Comparison of ENCODE assay signal across 8 cellular contexts in the genomic region with DNA sequence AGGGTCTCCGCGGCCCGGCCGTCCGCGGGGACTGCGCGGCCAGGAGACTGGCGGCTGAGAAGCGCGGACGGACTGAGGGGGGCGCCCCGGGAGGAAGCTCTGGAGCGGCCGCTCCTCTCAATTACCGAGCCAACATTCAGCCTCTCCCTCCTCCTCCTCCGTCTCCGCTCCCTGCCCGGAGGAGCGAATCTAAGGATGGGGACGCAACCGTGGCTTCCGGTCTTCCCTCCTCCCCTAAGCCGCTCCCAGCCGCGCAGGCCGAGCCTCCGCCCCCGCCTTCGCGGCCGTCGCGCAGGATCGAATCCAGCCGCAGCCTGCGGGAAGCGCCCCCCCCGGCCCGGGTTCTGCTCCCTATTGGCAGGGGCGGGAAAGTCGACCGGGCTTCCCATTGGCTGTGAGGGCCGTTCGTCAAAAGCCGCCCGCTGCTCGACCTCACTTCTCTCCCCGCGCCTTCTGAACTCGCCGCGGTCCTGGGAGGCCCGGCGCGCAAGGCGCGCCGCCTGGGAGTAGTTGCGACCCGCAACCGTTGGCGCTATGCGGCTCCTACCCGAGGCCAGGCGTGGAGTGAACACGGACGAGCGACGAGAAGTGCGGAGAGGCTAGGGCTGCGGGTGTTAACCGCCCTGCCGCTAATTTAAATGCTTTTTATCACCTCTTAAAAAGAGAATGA. TPM values are rescaled to one million over a fixed set of nuclear protein-coding genes. Genes with fewer than 3 reads are reported as not detected.
DNase-seq lines count a peak whose midpoint lies in the region; FAIRE-seq and TF ChIP-seq lines count a peak whose summit lies in the region.

A gene (minus strand): TSS at position 197 of the 670 bp plus-strand sequence. CDS start 302 bp downstream, outside the sequence.

- H3K4me3 ChIP-seq in HEK293 (ENCODE audit: low read depth, low read length) (peak within 1 kb of the TSS; percentile 87), SK-N-SH (ENCODE audit: low read depth in 2 of 2, low read length in 1 of 2) (peak within 1 kb of the TSS; percentile 90 to 94), neuronal stem cell (ENCODE audit: low read length in 2 of 2) (peak within 1 kb of the TSS; percentile 79 to 100), subcutaneous abdominal adipose tissue (ENCODE audit: low read depth in 1 of 5, low read length in 5 of 5) (peak within 1 kb of the TSS; percentile 80 to 94 (median 88))

- H3K9me2 ChIP-seq in SK-N-SH = no peaks in the 10 kb centered on the region

- H3K27ac Mint-ChIP-seq in activated naive CD4-positive, alpha-beta T cell treated with anti-CD3 and anti-CD28 coated beads, Interleukin-2, amount 10 ng/mL, durations not matched to agents 7 days and 5 days = peak within 1 kb of the TSS; percentile 96

- no peak for TF ChIP-seq RAD21 in SK-N-SH (IDR thresholded peaks at IDR 0.05; ENCODE audit: low read length)

- peak within 1 kb of the TSS; percentile 48 for H2BK12ac ChIP-seq in neuronal stem cell (ENCODE audit: low read length)

- H2BK15ac ChIP-seq in neuronal stem cell (ENCODE audit: low read length) = peak within 1 kb of the TSS; percentile 97

- POLR2A ChIA-PET in HEK293 (lab: Yijun Ruan, JAX) (interaction anchor here (0.7 to 3.9 kb wide), 9 partner anchors 12 to 526 kb away, joined by 3 to 71 read pairs (median 5); a partner anchor contains a TSS), SK-N-SH (lab: Yijun Ruan, JAX) (interaction anchor here (0.6 to 8.2 kb wide), 6 partner anchors 10 to 678 kb away, joined by 3 to 65 read pairs (median 3); a partner anchor contains a TSS)

- peak within 1 kb of the TSS; percentile 78 for H4K91ac ChIP-seq in neuronal stem cell (ENCODE audit: low read depth, low read length, poor library complexity)

- H2BK5ac ChIP-seq in neuronal stem cell (ENCODE audit: low read length) = peak within 1 kb of the TSS; percentile 96

- H3F3A ChIP-seq in SK-N-SH (replicated peaks; ENCODE audit: insufficient read depth) = peaks cover 16% of the 10 kb centered on the region

- FAIRE-seq in frontal cortex (lab: Jason Lieb, UNC) = no peak

- peak within 1 kb of the TSS; percentile 48 for H3K4ac ChIP-seq in neuronal stem cell (ENCODE audit: low read length)

- in situ Hi-C loops in G401 (cut with HindIII; ENCODE audit: low sequenced_read_pairs) = no loop called here

- H3K27me3 ChIP-seq in SK-N-SH (ENCODE audit: insufficient read depth) (no peaks in the 10 kb centered on the region), neuronal stem cell (ENCODE audit: control insufficient read depth in 3 of 3, insufficient read depth in 3 of 3, low read depth in 1 of 3, low read length in 3 of 3) (no peaks in the 10 kb centered on the region), subcutaneous abdominal adipose tissue (ENCODE audit: control insufficient read depth in 5 of 5, insufficient read depth in 4 of 5, low read length in 5 of 5) (no peaks in the 10 kb centered on the region)

- peak within 1 kb of the TSS; percentile 98 for H3K23ac ChIP-seq in neuronal stem cell (ENCODE audit: low read depth, low read length, poor library complexity)

- H3K4me2 ChIP-seq in SK-N-SH (peak within 1 kb of the TSS; percentile 96), neuronal stem cell (ENCODE audit: insufficient read depth, low read length, poor library complexity, severe bottlenecking) (peak within 1 kb of the TSS; percentile 66)

- H3K79me1 ChIP-seq in neuronal stem cell (ENCODE audit: low read depth, low read length) = peaks cover 4% of the 10 kb centered on the region

- TF ChIP-seq EP300 in SK-N-SH (IDR thresholded peaks at IDR 0.05; ENCODE audit: borderline replicate concordance in 1 of 2, low read depth in 1 of 2, low read length in 1 of 2) = peak; percentile 6 to 31; a peak in 1 of 4 replicates

- no peaks in the 10 kb centered on the region for H3K36me3 ChIP-seq in HEK293 (ENCODE audit: control insufficient read depth in 2 of 2, insufficient read depth in 1 of 2, low read length in 2 of 2)
- no peaks in the 10 kb centered on the region for H3K36me3 ChIP-seq in SK-N-SH (replicated peaks in 1 of 2; ENCODE audit: control insufficient read depth in 1 of 2, insufficient read depth in 2 of 2, low read length in 1 of 2)
- H3K36me3 ChIP-seq in neuronal stem cell (replicated peaks in 1 of 2; ENCODE audit: control insufficient read depth in 2 of 2, insufficient read depth in 2 of 2, low read length in 2 of 2) = no peaks in the 10 kb centered on the region
- no peaks in the 10 kb centered on the region for H3K36me3 ChIP-seq in subcutaneous abdominal adipose tissue (ENCODE audit: control insufficient read depth in 5 of 5, insufficient read depth in 5 of 5, low read length in 5 of 5)

- no peaks in the 10 kb centered on the region for H3K27me3 Mint-ChIP-seq in activated naive CD4-positive, alpha-beta T cell treated with anti-CD3 and anti-CD28 coated beads, Interleukin-2, amount 10 ng/mL, durations not matched to agents 7 days and 5 days

- under 1% methylated on average over 51 of the region's 75 CpGs for WGBS in SK-N-SH (ENCODE audit: low lambda C conversion rate)
- no CpG with 5 or more reads among the region's 75 CpGs for WGBS in neuronal stem cell (ENCODE audit: extremely low coverage in 2 of 2, insufficient read length in 2 of 2, insufficient replicate concordance in 1 of 2), 2 donors

- DNase-seq in G401 (ENCODE audit: low spot score) (peak; percentile 95), NAMALWA (ENCODE audit: low spot score) (peak; percentile 81), SK-N-SH (peak; percentile 100), frontal cortex (ENCODE audit: low spot score in 2 of 2) (peak; percentile 95 to 96), neuronal stem cell (ENCODE audit: low spot score) (peak; percentile 97)
- DNase-seq in activated naive CD4-positive, alpha-beta T cell treated with anti-CD3 and anti-CD28 coated beads, Interleukin-2, amount 10 ng/mL, durations not matched to agents 7 days and 5 days = peak; percentile 98

- H2BK120ac ChIP-seq in neuronal stem cell (ENCODE audit: low read depth, low read length) = peak within 1 kb of the TSS; percentile 85

- H3K14ac ChIP-seq in neuronal stem cell (ENCODE audit: low read length) = peak within 1 kb of the TSS; percentile 97

- H3K4me1 Mint-ChIP-seq in activated naive CD4-positive, alpha-beta T cell treated with anti-CD3 and anti-CD28 coated beads, Interleukin-2, amount 10 ng/mL, durations not matched to agents 7 days and 5 days = peaks cover 49% of the 10 kb centered on the region

- peak within 1 kb of the TSS; percentile 94 for H3K4me3 Mint-ChIP-seq in activated naive CD4-positive, alpha-beta T cell treated with anti-CD3 and anti-CD28 coated beads, Interleukin-2, amount 10 ng/mL, durations not matched to agents 7 days and 5 days

- H2AK5ac ChIP-seq in neuronal stem cell (ENCODE audit: low read depth, low read length) = peak within 1 kb of the TSS; percentile 98

- no peaks in the 10 kb centered on the region for H3K9me3 Mint-ChIP-seq in activated naive CD4-positive, alpha-beta T cell treated with anti-CD3 and anti-CD28 coated beads, Interleukin-2, amount 10 ng/mL, durations not matched to agents 7 days and 5 days

- H3K9me3 ChIP-seq in HEK293 (ENCODE audit: control insufficient read depth, insufficient read depth, low read depth, low read length) = no peaks in the 10 kb centered on the region
- no peaks in the 10 kb centered on the region for H3K9me3 ChIP-seq in SK-N-SH
- H3K9me3 ChIP-seq in neuronal stem cell (replicated peaks in 1 of 2; ENCODE audit: control insufficient read depth in 2 of 2, insufficient read depth in 1 of 2, low read depth in 1 of 2, low read length in 2 of 2) = no peaks in the 10 kb centered on the region
- no peaks in the 10 kb centered on the region for H3K9me3 ChIP-seq in subcutaneous abdominal adipose tissue (ENCODE audit: control insufficient read depth in 5 of 5, low read length in 5 of 5)

- peak within 1 kb of the TSS; percentile 95 for H3K9ac ChIP-seq in SK-N-SH
- peak within 1 kb of the TSS; percentile 98 for H3K9ac ChIP-seq in neuronal stem cell (ENCODE audit: low read depth, low read length, poor library complexity)
- H3K9ac ChIP-seq in subcutaneous abdominal adipose tissue (ENCODE audit: low read length in 5 of 5) = peak within 1 kb of the TSS; percentile 26 to 92 (median 85)

- H3K27ac ChIP-seq in HEK293 (ENCODE audit: extremely low read depth, low read depth, low read length) = peak within 1 kb of the TSS; percentile 97
- peak within 1 kb of the TSS; percentile 92 to 96 for H3K27ac ChIP-seq in SK-N-SH (ENCODE audit: low read depth in 2 of 2, low read length in 1 of 2)
- peak within 1 kb of the TSS; percentile 98 for H3K27ac ChIP-seq in neuronal stem cell (replicated peaks; ENCODE audit: low read length)
- peak within 1 kb of the TSS; percentile 90 for H3K27ac ChIP-seq in subcutaneous abdominal adipose tissue (ENCODE audit: low read depth, low read length)

- H3K36me3 Mint-ChIP-seq in activated naive CD4-positive, alpha-beta T cell treated with anti-CD3 and anti-CD28 coated beads, Interleukin-2, amount 10 ng/mL, durations not matched to agents 7 days and 5 days = peaks cover 6% of the 10 kb centered on the region

- H4K8ac ChIP-seq in neuronal stem cell (ENCODE audit: low read depth, low read length) = no peak within 1 kb of the TSS

- peak; percentile 17; the same call in 1 of the 2 replicates for TF ChIP-seq CTCF in HEK293 (tag by site-specific recombination; IDR thresholded peaks at IDR 0.05)
- peak; percentile 19 for TF ChIP-seq CTCF in SK-N-SH (IDR thresholded peaks at IDR 0.05)

- H3K79me2 ChIP-seq in SK-N-SH (ENCODE audit: insufficient read depth) = peaks cover 47% of the 10 kb centered on the region

- H3K4me1 ChIP-seq in HEK293 (ENCODE audit: control insufficient read depth, insufficient read depth, low read length) (peaks cover 23% of the 10 kb centered on the region; the same call in 1 of the 2 replicates), SK-N-SH (ENCODE audit: control insufficient read depth in 1 of 2, insufficient read depth in 2 of 2, low read depth in 1 of 2, low read length in 1 of 2) (peaks cover 9 to 19% of the 10 kb centered on the region in 2 experiments), neuronal stem cell (ENCODE audit: control insufficient read depth in 2 of 2, insufficient read depth in 1 of 2, low read depth in 1 of 2, low read length in 2 of 2) (peaks cover 0 to 13% of the 10 kb centered on the region in 2 donors), subcutaneous abdominal adipose tissue (ENCODE audit: control insufficient read depth in 5 of 5, insufficient read depth in 5 of 5, low read length in 5 of 5) (peaks cover 2 to 45% (median 36%) of the 10 kb centered on the region in 5 donors)

- H4K20me1 ChIP-seq in SK-N-SH (ENCODE audit: insufficient read depth) = peaks cover 36% of the 10 kb centered on the region

- H2AFZ ChIP-seq in SK-N-SH (ENCODE audit: low read depth) (peak within 1 kb of the TSS; percentile 100), neuronal stem cell (ENCODE audit: low read length) (peak within 1 kb of the TSS; percentile 94)

- peak within 1 kb of the TSS; percentile 100 for H3K18ac ChIP-seq in neuronal stem cell (ENCODE audit: low read length)

- CTCF ChIA-PET in HEK293 (lab: Yijun Ruan, JAX) = interaction anchor here (0.7 to 6.3 kb wide), 16 partner anchors 9 to 1026 kb away, joined by 3 to 47 read pairs (median 3); no protein-coding TSS in a partner anchor
- CTCF ChIA-PET in SK-N-SH (lab: Yijun Ruan, JAX) = interaction anchor here (0.6 to 17.0 kb wide), 44 partner anchors 8 to 275 kb away, joined by 3 to 308 read pairs (median 4); a partner anchor contains a TSS
- CTCF ChIA-PET in activated naive CD4-positive, alpha-beta T cell treated with anti-CD3 and anti-CD28 coated beads, Interleukin-2, amount 10 ng/mL, durations not matched to agents 7 days and 5 days (lab: Charles Lee) = interaction anchor here (0.5 to 6.9 kb wide), 22 partner anchors 9 to 138 kb away, joined by 3 to 91 read pairs (median 6); a partner anchor contains a TSS

RNA-seq across cellular contexts. Expression of the gene that starts here (rescaled TPM):
- 37.7 and 47.2 TPM in 2 replicates for total RNA-seq in G401 (2014; rRNA removed; shearing (Covaris generic))
- polyA plus RNA-seq in SK-N-SH (2012; rRNA removed) = 24.4 and 29.8 TPM in 2 replicates
- 29.6 and 30.3 TPM in 2 replicates for polyA plus RNA-seq in SK-N-SH (2012; cell fraction: cytosol; rRNA removed)
- polyA plus RNA-seq in SK-N-SH (2012; cell fraction: nucleus; rRNA removed) = 23.5 and 35.4 TPM in 2 replicates
- total RNA-seq in frontal cortex = 77.9 TPM
- polyA plus RNA-seq in neuronal stem cell (2013, experiment 1 of 2) = 38.1 TPM
- 38.5 TPM for polyA plus RNA-seq in neuronal stem cell (2013, experiment 2 of 2)

Comparison
In these comparisons a context has a peak if more than half of its experiments do, and no peak if none do; other contexts are left out.
1. Peak in every context shown above with its lines: DNase-seq, H3K4me3 ChIP-seq and H3K27ac ChIP-seq.